Comparison of ENCODE assay signal across 8 cellular contexts in the genomic region with DNA sequence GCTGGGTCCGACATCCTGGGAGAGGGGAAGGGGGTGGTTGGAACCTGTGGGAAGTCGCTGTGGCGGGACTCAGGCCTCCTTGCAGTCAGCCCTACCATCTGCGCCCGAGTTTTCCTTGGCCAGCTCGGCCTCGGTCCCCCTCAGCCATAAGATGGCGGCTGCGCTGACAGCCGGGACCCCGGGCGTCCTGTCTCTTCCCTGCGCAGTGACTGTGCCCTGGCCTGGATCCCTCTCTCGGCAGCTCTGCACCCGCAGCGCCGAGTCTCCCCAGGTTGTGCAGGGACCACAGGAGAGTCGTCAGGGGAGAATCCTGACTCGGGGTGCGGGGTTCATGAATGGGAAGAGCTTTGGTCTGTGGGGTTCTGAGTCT.
DNase-seq lines count a peak whose midpoint lies in the region; TF ChIP-seq lines count a peak whose summit lies in the region.

No MANE protein-coding gene starts in this region.

- H3K4me3 ChIP-seq in SU-DHL-6 (ENCODE audit: insufficient read depth, low read length, poor library complexity, severe bottlenecking): peak overlapping the region; percentile 73
- H3K4me3 ChIP-seq in foreskin fibroblast (ENCODE audit: low read depth in 1 of 2, low read length in 2 of 2): peak overlapping the region; percentile 58 to 68

- no peak for TF ChIP-seq CTCF in SU-DHL-6 (IDR thresholded peaks at IDR 0.05; ENCODE audit: insufficient read depth, low read length, poor library complexity, severe bottlenecking)
- TF ChIP-seq CTCF in foreskin fibroblast (IDR thresholded peaks at IDR 0.05; ENCODE audit: low read depth, low read length): no peak

- 0 out of 2 replicates have a peak, but pooled peaks cover 6% of the 10 kb centered on the region for H3K9me3 ChIP-seq in SU-DHL-6 (ENCODE audit: insufficient read depth, low read length)

- peak; percentile 4 for DNase-seq in stimulated activated naive CD4-positive, alpha-beta T cell treated with Interleukin-2 at 50 U/mL for 16 hours (lab: John Stamatoyannopoulos, UW)
- DNase-seq in stimulated activated naive CD4-positive, alpha-beta T cell (lab: John Stamatoyannopoulos, UW): no peak
- DNase-seq in foreskin fibroblast (peak in 1 of 2 donors; percentile 4), NCI-H1105 (lab: John Stamatoyannopoulos, UW) (no peak), GM19238 (ENCODE audit: insufficient read length, low spot score) (no peak), glomerular visceral epithelial cell (ENCODE audit: extremely low spot score) (no peak)
- DNase-seq in stimulated activated CD4-positive, alpha-beta T cell treated with anti-CD3 and anti-CD28 coated beads, Interleukin-4, amount 100 ng/mL, for 24 hours: peak; percentile 7

- H3F3A ChIP-seq in SU-DHL-6 (ENCODE audit: insufficient read depth): no peaks in the 10 kb centered on the region

- no peaks in the 10 kb centered on the region for H4K20me1 ChIP-seq in SU-DHL-6 (ENCODE audit: low read depth, low read length)

- H3K79me2 ChIP-seq in SU-DHL-6 (ENCODE audit: insufficient read depth, low read length): peaks cover 24% of the 10 kb centered on the region; the same call in 1 of the 2 replicates

- no peaks in the 10 kb centered on the region for H3K27me3 ChIP-seq in SU-DHL-6 (ENCODE audit: low read length)

- H3K9ac ChIP-seq in SU-DHL-6 (ENCODE audit: low read length): peak overlapping the region; percentile 66

- H3K4me2 ChIP-seq in SU-DHL-6 (ENCODE audit: low read depth, low read length, poor library complexity, severe bottlenecking): peak overlapping the region; percentile 56

- H3K36me3 ChIP-seq in SU-DHL-6 (ENCODE audit: low read length): no peaks in the 10 kb centered on the region; the same call in 1 of the 2 replicates

- peak overlapping the region; percentile 64 for H2AFZ ChIP-seq in SU-DHL-6 (ENCODE audit: low read depth, low read length, severe bottlenecking)

- peak overlapping the region; percentile 38; the same call in 1 of the 2 replicates for H3K27ac ChIP-seq in SU-DHL-6 (ENCODE audit: low read depth, low read length)

- H3K9me2 ChIP-seq in SU-DHL-6 (replicated peaks; ENCODE audit: insufficient read depth, low read length): no peaks in the 10 kb centered on the region

Comparison
In these comparisons a context has a peak if more than half of its experiments do, and no peak if none do; other contexts are left out.
1. DNase-seq: peak in stimulated activated naive CD4-positive, alpha-beta T cell treated with Interleukin-2 at 50 U/mL for 16 hours (single experiment) and stimulated activated CD4-positive, alpha-beta T cell treated with anti-CD3 and anti-CD28 coated beads, Interleukin-4, amount 100 ng/mL, for 24 hours (single experiment); none in stimulated activated naive CD4-positive, alpha-beta T cell (0 of 6), NCI-H1105 (single experiment), GM19238 (single experiment) and glomerular visceral epithelial cell (single experiment).